In the genomic region with DNA sequence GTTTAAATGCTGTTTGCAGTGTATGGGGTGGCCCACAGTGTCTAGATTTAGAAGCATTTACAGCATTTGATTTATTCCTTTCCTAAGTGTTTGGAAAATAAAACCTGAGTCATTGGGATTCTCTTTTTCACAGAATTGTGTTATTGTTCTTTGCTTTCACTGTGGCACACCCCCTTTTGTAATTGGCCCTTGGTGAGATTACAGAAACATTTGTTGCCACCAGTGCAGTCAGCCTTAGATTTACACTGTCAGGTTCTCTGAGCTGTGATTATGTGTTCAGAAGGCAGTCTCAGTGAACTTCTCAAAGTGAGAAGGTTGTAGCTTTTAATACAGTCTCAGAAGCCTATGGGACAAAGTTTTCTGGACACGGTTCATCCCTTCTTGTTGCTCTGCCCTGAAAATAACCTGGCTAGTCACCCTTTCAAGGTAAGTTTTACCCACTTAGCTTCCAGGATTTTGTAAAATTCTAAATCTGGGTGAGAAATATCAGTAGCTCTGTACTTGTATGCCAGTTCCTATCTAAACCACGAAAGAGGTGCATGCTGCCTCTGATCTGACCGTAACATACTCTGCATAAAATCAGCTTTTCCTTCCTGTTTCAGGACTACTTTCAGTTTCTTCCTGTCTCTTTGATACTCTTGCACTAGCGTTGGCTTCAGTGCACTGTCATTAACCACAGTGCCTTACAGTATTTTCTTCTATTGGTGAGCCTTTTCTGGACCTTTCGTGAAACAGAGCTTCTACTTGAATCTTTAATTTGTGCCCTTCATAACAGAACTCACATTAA, we compare ENCODE assay signal across 8 cellular contexts. TPM values are rescaled to one million over a fixed set of nuclear protein-coding genes. Genes with fewer than 3 reads are reported as not detected.
A peak's percentile ranks its signal among the peaks of the same experiment; 100 is the strongest.
DNase-seq lines count a peak whose midpoint lies in the region; ATAC-seq lines count a peak whose summit lies in the region.

No MANE protein-coding gene starts in this region.

- no peaks in the 10 kb centered on the region for H3K27me3 ChIP-seq in adipocyte (replicated peaks; ENCODE audit: control insufficient read depth, insufficient read depth, low read length)
- no peaks in the 10 kb centered on the region for H3K27me3 ChIP-seq in right cardiac atrium (ENCODE audit: control insufficient read depth, insufficient read depth)

- peaks cover 2% of the 10 kb centered on the region for H3K36me3 ChIP-seq in adipocyte (ENCODE audit: control insufficient read depth, insufficient read depth, low read length, severe bottlenecking)

- H3K9me3 ChIP-seq in adipocyte (ENCODE audit: control insufficient read depth, low read length), result no peaks in the 10 kb centered on the region
- H3K9me3 ChIP-seq in right cardiac atrium (ENCODE audit: control insufficient read depth, low read length), result no peaks in the 10 kb centered on the region

- H3K9ac ChIP-seq in adipocyte (ENCODE audit: low read length), result peak overlapping the region; percentile 81

- H3K4me3 ChIP-seq in adipocyte (ENCODE audit: low read length) (peak overlapping the region; percentile 84), right cardiac atrium (ENCODE audit: low read length) (peak overlapping the region; percentile 62), skin epidermis (peak overlapping the region in 6 of 7 experiments; percentile 6 to 38 (median 17))

- ATAC-seq in HG02610 (IDR thresholded peaks at IDR 0.05; ENCODE audit: unreplicated experiment) (peak; percentile 94), right cardiac atrium (peak; percentile 89 to 91)

- peak; percentile 5 for DNase-seq in stimulated activated CD8-positive, alpha-beta memory T cell treated with anti-CD3 and anti-CD28 coated beads, Interleukin-12 subunit alpha, Interleukin-12 subunit beta, amount 100 ng/mL, for 1 hour (ENCODE audit: low read depth)
- no peak for DNase-seq in stimulated activated CD8-positive, alpha-beta memory T cell treated with anti-CD3 and anti-CD28 coated beads, Interleukin-4, amount 100 ng/mL, for 48 hours
- peak; percentile 20 for DNase-seq in NCI-H2029 (lab: John Stamatoyannopoulos, UW)
- DNase-seq in adipocyte (ENCODE audit: low read depth), result peak; percentile 56
- no peak for DNase-seq in right cardiac atrium
- no peak for DNase-seq in amniotic stem cell (lab: John Stamatoyannopoulos, UW)

- H3K4me1 ChIP-seq in adipocyte (ENCODE audit: control insufficient read depth, insufficient read depth, low read length) (peaks cover 36% of the 10 kb centered on the region), right cardiac atrium (ENCODE audit: control insufficient read depth, insufficient read depth, low read length) (peaks cover 2% of the 10 kb centered on the region)

- 2% methylated on average over 5 of the region's 5 CpGs for WGBS in right cardiac atrium

- intact Hi-C loops in right cardiac atrium (cut with DNase I), result no loop called here

- H3K27ac ChIP-seq in right cardiac atrium (ENCODE audit: low read length) (peak overlapping the region; percentile 78), skin epidermis (peak overlapping the region in 20 of 21 experiments; percentile 22 to 93 (median 74))

RNA-seq across cellular contexts. Expression of a gene that starts 12.6 kb away (rescaled TPM):
- total RNA-seq in right cardiac atrium, result 10 to 100 TPM; 23.9 to 30.1 (median 29.3) TPM
- 14.1 TPM for polyA plus RNA-seq in right cardiac atrium

RNA-seq across cellular contexts. Expression of a gene that starts 46.0 kb away (rescaled TPM):
- 10 to 100 TPM; 17.6 to 19.9 (median 18.6) TPM for total RNA-seq in right cardiac atrium
- polyA plus RNA-seq in right cardiac atrium, result 15.5 TPM

Comparison
In these comparisons a context has a peak if more than half of its experiments do, and no peak if none do; other contexts are left out.
1. DNase-seq: peak in stimulated activated CD8-positive, alpha-beta memory T cell treated with anti-CD3 and anti-CD28 coated beads, Interleukin-12 subunit alpha, Interleukin-12 subunit beta, amount 100 ng/mL, for 1 hour (single experiment), NCI-H2029 (single experiment) and adipocyte (single experiment); none in stimulated activated CD8-positive, alpha-beta memory T cell treated with anti-CD3 and anti-CD28 coated beads, Interleukin-4, amount 100 ng/mL, for 48 hours (single experiment), right cardiac atrium (0 of 3) and amniotic stem cell (single experiment).
2. H3K4me3 ChIP-seq: peak in every context shown above with its lines; median percentile 84 in adipocyte; 62 in right cardiac atrium; 17 in skin epidermis.